30 cellular contexts compared by ENCODE assay signal in genomic region chr20:54020868-54021267, GRCh38. TPM values are rescaled to one million over a fixed set of nuclear protein-coding genes. Genes with fewer than 3 reads are reported as not detected.
"Had no signal": no experiment of that assay in that cellular context is flagged by ENCODE, and none has a peak within 500 bp of the region (broad histone marks: within the 10 kb centered on the region; RNA-seq: fewer than 3 reads in every experiment).

No MANE protein-coding gene starts in this region.

- H3K4me1 ChIP-seq: suprapubic skin, testis, thyroid gland, tibial artery, transverse colon, upper lobe of left lung, upper lobe of right lung had no signal

- FAIRE-seq: urothelium cell line had no signal

- H3K4me3 Mint-ChIP-seq: stimulated activated effector memory CD8-positive, alpha-beta T cell treated with anti-CD3 and anti-CD28 coated beads, Interleukin-12 subunit alpha, Interleukin-12 subunit beta, amount 100 ng/mL, for 72 hours; stimulated activated memory B cell treated with anti-CD40 and anti-IgM and Interleukin-4, amounts not matched to agents 10 μg/mL and 1 μg/mL and 100 μg/mL, for 72 hours; stimulated activated naive B cell treated with anti-CD40 and anti-IgM and Interleukin-4, amounts not matched to agents 10 μg/mL and 1 μg/mL and 100 μg/mL, for 72 hours; stimulated activated naive CD8-positive, alpha-beta T cell treated with anti-CD3 and anti-CD28 coated beads, Interleukin-15, amount 100 ng/mL, for 72 hours; stimulated activated naive CD8-positive, alpha-beta T cell treated with anti-CD3 and anti-CD28 coated beads, Interleukin-15, Interleukin-2, amounts not matched to agents 100 ng/mL and 50 ng/mL, for 24 hours; type B pancreatic cell had no signal

- H3K4me3 ChIP-seq: stomach, suprapubic skin, testis, thoracic aorta, thyroid gland, tibial artery, tibial nerve, transverse colon, upper lobe of left lung, upper lobe of right lung, uterus, vagina had no signal

- H3K36me3 ChIP-seq: stomach, suprapubic skin, thoracic aorta, thyroid gland, tibial artery, tibial nerve, transverse colon, upper lobe of left lung, upper lobe of right lung, uterus, vagina had no signal

- H3K36me3 Mint-ChIP-seq: stimulated activated effector memory CD8-positive, alpha-beta T cell treated with anti-CD3 and anti-CD28 coated beads, Interleukin-12 subunit alpha, Interleukin-12 subunit beta, amount 100 ng/mL, for 72 hours; stimulated activated memory B cell treated with anti-CD40 and anti-IgM and Interleukin-4, amounts not matched to agents 10 μg/mL and 1 μg/mL and 100 μg/mL, for 72 hours; stimulated activated naive B cell treated with anti-CD40 and anti-IgM and Interleukin-4, amounts not matched to agents 10 μg/mL and 1 μg/mL and 100 μg/mL, for 72 hours; type B pancreatic cell had no signal

- H3K9me3 Mint-ChIP-seq: stimulated activated effector memory CD8-positive, alpha-beta T cell treated with anti-CD3 and anti-CD28 coated beads, Interleukin-12 subunit alpha, Interleukin-12 subunit beta, amount 100 ng/mL, for 72 hours; stimulated activated memory B cell treated with anti-CD40 and anti-IgM and Interleukin-4, amounts not matched to agents 10 μg/mL and 1 μg/mL and 100 μg/mL, for 72 hours; stimulated activated naive B cell treated with anti-CD40 and anti-IgM and Interleukin-4, amounts not matched to agents 10 μg/mL and 1 μg/mL and 100 μg/mL, for 72 hours; stimulated activated naive CD8-positive, alpha-beta T cell treated with anti-CD3 and anti-CD28 coated beads, Interleukin-15, amount 100 ng/mL, for 72 hours; stimulated activated naive CD8-positive, alpha-beta T cell treated with anti-CD3 and anti-CD28 coated beads, Interleukin-15, Interleukin-2, amounts not matched to agents 100 ng/mL and 50 ng/mL, for 24 hours; type B pancreatic cell had no signal

- H3K9me3 ChIP-seq: stomach, suprapubic skin, testis, thoracic aorta, thyroid gland, tibial artery, tibial nerve, transverse colon, upper lobe of left lung, upper lobe of right lung, uterus, vagina had no signal

- H3K27me3 Mint-ChIP-seq: stimulated activated memory B cell treated with anti-CD40 and anti-IgM and Interleukin-4, amounts not matched to agents 10 μg/mL and 1 μg/mL and 100 μg/mL, for 72 hours; stimulated activated naive CD8-positive, alpha-beta T cell treated with anti-CD3 and anti-CD28 coated beads, Interleukin-15, amount 100 ng/mL, for 72 hours; type B pancreatic cell had no signal

- DNase-seq: stimulated activated CD4-positive, alpha-beta T cell treated with anti-CD3 and anti-CD28 coated beads, Interleukin-2, amount 100 ng/mL, for 48 hours; stimulated activated CD4-positive, alpha-beta T cell treated with anti-CD3 and anti-CD28 coated beads, Interleukin-4, amount 100 ng/mL, for 1 hour; stimulated activated CD4-positive, alpha-beta T cell treated with anti-CD3 and anti-CD28 coated beads, Interleukin-4, amount 100 ng/mL, for 24 hours; stimulated activated CD4-positive, alpha-beta T cell treated with anti-CD3 and anti-CD28 coated beads, Interleukin-4, amount 100 ng/mL, for 4 hours; stimulated activated CD8-positive, alpha-beta memory T cell treated with anti-CD3 and anti-CD28 coated beads, Interleukin-4, amount 100 ng/mL, for 48 hours; stimulated activated naive B cell treated with anti-CD40 and anti-IgM and Interleukin-4, amounts not matched to agents 10 μg/mL and 1 μg/mL and 100 μg/mL, for 72 hours; stimulated activated naive CD4-positive, alpha-beta T cell; stimulated activated naive CD4-positive, alpha-beta T cell treated with Interleukin-2 at 50 U/mL for 16 hours; stimulated activated naive CD8-positive, alpha-beta T cell treated with anti-CD3 and anti-CD28 coated beads, Interleukin-15, amount 100 ng/mL, for 72 hours; stimulated activated naive CD8-positive, alpha-beta T cell treated with anti-CD3 and anti-CD28 coated beads, Interleukin-15, Interleukin-2, amounts not matched to agents 100 U/mL and 50 U/mL, for 24 hours; stomach; substantia nigra; testis; thyroid gland; tibial artery; transverse colon; trophoblast cell; upper lobe of left lung; upper lobe of right lung; uterus had no signal

- H3K27ac ChIP-seq: stomach, suprapubic skin, testis, thoracic aorta, thyroid gland, tibial artery, tibial nerve, transverse colon, upper lobe of left lung, upper lobe of right lung, uterus, vagina had no signal

- ATAC-seq: stimulated activated effector memory CD8-positive, alpha-beta T cell treated with anti-CD3 and anti-CD28 coated beads, Interleukin-12 subunit alpha, Interleukin-12 subunit beta, amount 100 ng/mL, for 72 hours; stimulated activated memory B cell treated with anti-CD40 and anti-IgM and Interleukin-4, amounts not matched to agents 10 μg/mL and 1 μg/mL and 100 μg/mL, for 72 hours; stimulated activated naive B cell treated with anti-CD40 and anti-IgM and Interleukin-4, amounts not matched to agents 10 μg/mL and 1 μg/mL and 100 μg/mL, for 72 hours; stimulated activated naive CD8-positive, alpha-beta T cell treated with anti-CD3 and anti-CD28 coated beads, Interleukin-15, amount 100 ng/mL, for 72 hours; stimulated activated naive CD8-positive, alpha-beta T cell treated with anti-CD3 and anti-CD28 coated beads, Interleukin-15, Interleukin-2, amounts not matched to agents 100 U/mL and 50 U/mL, for 24 hours; upper lobe of right lung had no signal

- H3K27ac Mint-ChIP-seq: stimulated activated effector memory CD8-positive, alpha-beta T cell treated with anti-CD3 and anti-CD28 coated beads, Interleukin-12 subunit alpha, Interleukin-12 subunit beta, amount 100 ng/mL, for 72 hours; stimulated activated memory B cell treated with anti-CD40 and anti-IgM and Interleukin-4, amounts not matched to agents 10 μg/mL and 1 μg/mL and 100 μg/mL, for 72 hours; stimulated activated naive B cell treated with anti-CD40 and anti-IgM and Interleukin-4, amounts not matched to agents 10 μg/mL and 1 μg/mL and 100 μg/mL, for 72 hours; stimulated activated naive CD8-positive, alpha-beta T cell treated with anti-CD3 and anti-CD28 coated beads, Interleukin-15, amount 100 ng/mL, for 72 hours; stimulated activated naive CD8-positive, alpha-beta T cell treated with anti-CD3 and anti-CD28 coated beads, Interleukin-15, Interleukin-2, amounts not matched to agents 100 ng/mL and 50 ng/mL, for 24 hours; type B pancreatic cell had no signal

- H3K27me3 ChIP-seq: stomach, suprapubic skin, testis, thyroid gland, tibial artery, tibial nerve, transverse colon, upper lobe of left lung, upper lobe of right lung, uterus, vagina had no signal

RNA-seq across cellular contexts. Expression of gene BCAS1, which starts 49.5 kb away (rescaled TPM):
- total RNA-seq: subcutaneous adipose tissue had no signal
